ENCODE assay signal across 9 cellular contexts in the genomic region with DNA sequence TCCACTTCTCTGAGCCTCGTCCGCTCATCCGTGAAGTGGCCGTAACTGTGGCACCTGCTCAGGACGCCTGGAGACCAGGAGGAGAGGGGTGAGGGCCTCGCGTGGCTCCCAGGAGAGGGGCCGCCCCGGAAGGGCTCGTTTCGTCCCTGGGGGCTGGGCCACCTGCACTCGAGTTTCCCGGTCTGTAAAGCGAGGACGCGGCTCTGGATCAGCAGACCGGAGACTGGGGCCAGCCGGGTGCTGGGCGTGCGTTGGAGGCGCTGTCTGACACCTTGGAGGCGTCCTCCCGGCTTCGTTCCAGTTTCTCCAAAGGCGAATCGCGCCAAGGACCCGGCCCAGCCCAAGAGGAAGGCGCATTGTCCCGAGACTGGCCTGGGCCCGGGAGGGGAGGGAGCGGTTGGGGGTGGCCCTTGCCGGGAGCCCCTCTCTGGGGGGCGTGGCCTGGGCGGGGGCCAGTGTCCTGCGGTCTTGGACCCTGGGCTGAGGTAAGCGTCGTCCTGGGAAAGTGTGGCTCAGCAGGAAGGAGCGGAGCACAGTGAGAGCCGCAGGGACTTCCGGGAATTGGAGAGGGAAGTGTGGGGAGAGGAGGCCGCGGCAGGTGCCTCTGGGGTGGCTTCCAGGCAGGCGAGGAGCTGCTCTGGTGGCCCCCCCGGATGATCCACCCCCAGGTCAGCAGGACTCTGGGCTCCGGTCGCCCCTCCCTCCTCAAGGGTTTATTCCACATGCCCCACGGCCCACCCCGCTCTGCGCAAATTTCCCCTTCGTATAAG.
A peak's percentile ranks its signal among the peaks of the same experiment; 100 is the strongest.
DNase-seq lines count a peak whose midpoint lies in the region.
"Had no signal": no experiment of that assay in that cellular context is flagged by ENCODE, and none has a peak within 500 bp of the region (broad histone marks: within the 10 kb centered on the region; RNA-seq: fewer than 3 reads in every experiment).

No MANE protein-coding gene starts in this region.

- H3K27ac ChIP-seq in iPS DF 6.9 (ENCODE audit: low read length): no peak overlapping the region

- no CpG with 5 or more reads among the region's 51 CpGs for WGBS in iPS DF 6.9 (ENCODE audit: insufficient coverage, insufficient read length)

- no peaks in the 10 kb centered on the region for H3K27me3 ChIP-seq in iPS DF 6.9 (ENCODE audit: control insufficient read depth, insufficient read depth, low read length)

- DNase-seq in ELF-1 (ENCODE audit: low read depth, low spot score) (peak; percentile 46), SHP77 (lab: John Stamatoyannopoulos, UW) (peak; percentile 60 to 82), iPS DF 6.9 (ENCODE audit: low read depth, low spot score) (no peak), retina (peak; percentile 66), CD1c-positive myeloid dendritic cell (ENCODE audit: extremely low spot score) (no peak), NCI-H446 treated with DMSO at 0.1 percent for 48 hours (lab: John Stamatoyannopoulos, UW) (no peak), kidney glomerular epithelial cell (lab: John Stamatoyannopoulos, UW) (no peak)
- no peak for DNase-seq in activated CD4-positive, CD25-positive, alpha-beta regulatory T cell (lab: John Stamatoyannopoulos, UW)
- DNase-seq: Karpas-422 had no signal

- H3K4me3 ChIP-seq in iPS DF 6.9 (ENCODE audit: low read length): peak overlapping the region; percentile 30; the same call in 1 of the 2 replicates

- H3K4me1 ChIP-seq in iPS DF 6.9 (ENCODE audit: control insufficient read depth, insufficient read depth, low read length): peaks cover 10% of the 10 kb centered on the region

- H3K9me3 ChIP-seq in iPS DF 6.9 (ENCODE audit: control insufficient read depth, insufficient read depth, low read length): no peaks in the 10 kb centered on the region

- H3K36me3 ChIP-seq in iPS DF 6.9 (ENCODE audit: control insufficient read depth, insufficient read depth, low read length): no peaks in the 10 kb centered on the region

Comparison
In these comparisons a context has a peak if more than half of its experiments do, and no peak if none do; other contexts are left out.
1. DNase-seq: peak in ELF-1 (single experiment), SHP77 (2 of 2) and retina (single experiment); none in iPS DF 6.9 (single experiment), CD1c-positive myeloid dendritic cell (single experiment), activated CD4-positive, CD25-positive, alpha-beta regulatory T cell (0 of 4), NCI-H446 treated with DMSO at 0.1 percent for 48 hours (single experiment) and kidney glomerular epithelial cell (single experiment).